In the genomic region with DNA sequence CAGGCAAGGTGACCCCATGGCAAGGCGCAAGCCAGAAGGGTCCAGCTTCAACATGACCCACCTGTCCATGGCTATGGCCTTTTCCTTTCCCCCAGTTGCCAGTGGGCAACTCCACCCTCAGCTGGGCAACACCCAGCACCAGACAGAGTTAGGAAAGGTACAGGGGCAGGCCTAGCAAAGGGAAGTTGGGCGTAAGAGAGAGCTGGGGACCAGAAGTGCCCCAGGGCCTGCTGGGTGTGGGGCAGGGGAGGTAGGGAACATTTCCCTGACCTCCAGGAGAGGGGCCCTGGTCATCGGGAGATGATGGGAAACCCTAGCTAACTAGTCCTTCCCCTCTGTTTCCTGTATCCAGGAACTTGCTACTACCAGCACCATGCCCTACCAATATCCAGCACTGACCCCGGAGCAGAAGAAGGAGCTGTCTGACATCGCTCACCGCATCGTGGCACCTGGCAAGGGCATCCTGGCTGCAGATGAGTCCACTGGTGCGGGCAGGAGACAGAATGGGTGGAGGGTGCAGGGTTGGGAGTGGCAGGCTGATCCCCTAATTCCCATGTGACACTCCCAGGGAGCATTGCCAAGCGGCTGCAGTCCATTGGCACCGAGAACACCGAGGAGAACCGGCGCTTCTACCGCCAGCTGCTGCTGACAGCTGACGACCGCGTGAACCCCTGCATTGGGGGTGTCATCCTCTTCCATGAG, we compare ENCODE assay signal across 1 cellular context.
TF ChIP-seq lines count a peak whose summit lies in the region.

No MANE protein-coding gene starts in this region.

TF ChIP-seq in GM23338, 12 proteins besides CTCF, POLR2A, EP300 and RAD21 (continued from another document):
- TF ChIP-seq, protein P1, sequence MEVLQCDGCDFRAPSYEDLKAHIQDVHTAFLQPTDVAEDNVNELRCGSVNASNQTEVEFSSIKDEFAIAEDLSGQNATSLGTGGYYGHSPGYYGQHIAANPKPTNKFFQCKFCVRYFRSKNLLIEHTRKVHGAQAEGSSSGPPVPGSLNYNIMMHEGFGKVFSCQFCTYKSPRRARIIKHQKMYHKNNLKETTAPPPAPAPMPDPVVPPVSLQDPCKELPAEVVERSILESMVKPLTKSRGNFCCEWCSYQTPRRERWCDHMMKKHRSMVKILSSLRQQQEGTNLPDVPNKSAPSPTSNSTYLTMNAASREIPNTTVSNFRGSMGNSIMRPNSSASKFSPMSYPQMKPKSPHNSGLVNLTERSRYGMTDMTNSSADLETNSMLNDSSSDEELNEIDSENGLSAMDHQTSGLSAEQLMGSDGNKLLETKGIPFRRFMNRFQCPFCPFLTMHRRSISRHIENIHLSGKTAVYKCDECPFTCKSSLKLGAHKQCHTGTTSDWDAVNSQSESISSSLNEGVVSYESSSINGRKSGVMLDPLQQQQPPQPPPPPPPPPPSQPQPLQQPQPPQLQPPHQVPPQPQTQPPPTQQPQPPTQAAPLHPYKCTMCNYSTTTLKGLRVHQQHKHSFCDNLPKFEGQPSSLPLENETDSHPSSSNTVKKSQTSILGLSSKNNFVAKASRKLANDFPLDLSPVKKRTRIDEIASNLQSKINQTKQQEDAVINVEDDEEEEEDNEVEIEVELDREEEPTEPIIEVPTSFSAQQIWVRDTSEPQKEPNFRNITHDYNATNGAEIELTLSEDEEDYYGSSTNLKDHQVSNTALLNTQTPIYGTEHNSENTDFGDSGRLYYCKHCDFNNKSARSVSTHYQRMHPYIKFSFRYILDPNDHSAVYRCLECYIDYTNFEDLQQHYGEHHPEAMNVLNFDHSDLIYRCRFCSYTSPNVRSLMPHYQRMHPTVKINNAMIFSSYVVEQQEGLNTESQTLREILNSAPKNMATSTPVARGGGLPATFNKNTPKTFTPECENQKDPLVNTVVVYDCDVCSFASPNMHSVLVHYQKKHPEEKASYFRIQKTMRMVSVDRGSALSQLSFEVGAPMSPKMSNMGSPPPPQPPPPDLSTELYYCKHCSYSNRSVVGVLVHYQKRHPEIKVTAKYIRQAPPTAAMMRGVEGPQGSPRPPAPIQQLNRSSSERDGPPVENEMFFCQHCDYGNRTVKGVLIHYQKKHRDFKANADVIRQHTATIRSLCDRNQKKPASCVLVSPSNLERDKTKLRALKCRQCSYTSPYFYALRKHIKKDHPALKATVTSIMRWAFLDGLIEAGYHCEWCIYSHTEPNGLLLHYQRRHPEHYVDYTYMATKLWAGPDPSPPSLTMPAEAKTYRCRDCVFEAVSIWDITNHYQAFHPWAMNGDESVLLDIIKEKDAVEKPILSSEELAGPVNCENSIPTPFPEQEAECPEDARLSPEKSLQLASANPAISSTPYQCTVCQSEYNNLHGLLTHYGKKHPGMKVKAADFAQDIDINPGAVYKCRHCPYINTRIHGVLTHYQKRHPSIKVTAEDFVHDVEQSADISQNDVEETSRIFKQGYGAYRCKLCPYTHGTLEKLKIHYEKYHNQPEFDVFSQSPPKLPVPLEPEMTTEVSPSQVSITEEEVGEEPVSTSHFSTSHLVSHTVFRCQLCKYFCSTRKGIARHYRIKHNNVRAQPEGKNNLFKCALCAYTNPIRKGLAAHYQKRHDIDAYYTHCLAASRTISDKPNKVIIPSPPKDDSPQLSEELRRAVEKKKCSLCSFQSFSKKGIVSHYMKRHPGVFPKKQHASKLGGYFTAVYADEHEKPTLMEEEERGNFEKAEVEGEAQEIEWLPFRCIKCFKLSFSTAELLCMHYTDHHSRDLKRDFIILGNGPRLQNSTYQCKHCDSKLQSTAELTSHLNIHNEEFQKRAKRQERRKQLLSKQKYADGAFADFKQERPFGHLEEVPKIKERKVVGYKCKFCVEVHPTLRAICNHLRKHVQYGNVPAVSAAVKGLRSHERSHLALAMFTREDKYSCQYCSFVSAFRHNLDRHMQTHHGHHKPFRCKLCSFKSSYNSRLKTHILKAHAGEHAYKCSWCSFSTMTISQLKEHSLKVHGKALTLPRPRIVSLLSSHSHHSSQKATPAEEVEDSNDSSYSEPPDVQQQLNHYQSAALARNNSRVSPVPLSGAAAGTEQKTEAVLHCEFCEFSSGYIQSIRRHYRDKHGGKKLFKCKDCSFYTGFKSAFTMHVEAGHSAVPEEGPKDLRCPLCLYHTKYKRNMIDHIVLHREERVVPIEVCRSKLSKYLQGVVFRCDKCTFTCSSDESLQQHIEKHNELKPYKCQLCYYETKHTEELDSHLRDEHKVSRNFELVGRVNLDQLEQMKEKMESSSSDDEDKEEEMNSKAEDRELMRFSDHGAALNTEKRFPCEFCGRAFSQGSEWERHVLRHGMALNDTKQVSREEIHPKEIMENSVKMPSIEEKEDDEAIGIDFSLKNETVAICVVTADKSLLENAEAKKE (CRISPR knock-in tag; IDR thresholded peaks at IDR 0.05): no peak
- TF ChIP-seq, protein P2, sequence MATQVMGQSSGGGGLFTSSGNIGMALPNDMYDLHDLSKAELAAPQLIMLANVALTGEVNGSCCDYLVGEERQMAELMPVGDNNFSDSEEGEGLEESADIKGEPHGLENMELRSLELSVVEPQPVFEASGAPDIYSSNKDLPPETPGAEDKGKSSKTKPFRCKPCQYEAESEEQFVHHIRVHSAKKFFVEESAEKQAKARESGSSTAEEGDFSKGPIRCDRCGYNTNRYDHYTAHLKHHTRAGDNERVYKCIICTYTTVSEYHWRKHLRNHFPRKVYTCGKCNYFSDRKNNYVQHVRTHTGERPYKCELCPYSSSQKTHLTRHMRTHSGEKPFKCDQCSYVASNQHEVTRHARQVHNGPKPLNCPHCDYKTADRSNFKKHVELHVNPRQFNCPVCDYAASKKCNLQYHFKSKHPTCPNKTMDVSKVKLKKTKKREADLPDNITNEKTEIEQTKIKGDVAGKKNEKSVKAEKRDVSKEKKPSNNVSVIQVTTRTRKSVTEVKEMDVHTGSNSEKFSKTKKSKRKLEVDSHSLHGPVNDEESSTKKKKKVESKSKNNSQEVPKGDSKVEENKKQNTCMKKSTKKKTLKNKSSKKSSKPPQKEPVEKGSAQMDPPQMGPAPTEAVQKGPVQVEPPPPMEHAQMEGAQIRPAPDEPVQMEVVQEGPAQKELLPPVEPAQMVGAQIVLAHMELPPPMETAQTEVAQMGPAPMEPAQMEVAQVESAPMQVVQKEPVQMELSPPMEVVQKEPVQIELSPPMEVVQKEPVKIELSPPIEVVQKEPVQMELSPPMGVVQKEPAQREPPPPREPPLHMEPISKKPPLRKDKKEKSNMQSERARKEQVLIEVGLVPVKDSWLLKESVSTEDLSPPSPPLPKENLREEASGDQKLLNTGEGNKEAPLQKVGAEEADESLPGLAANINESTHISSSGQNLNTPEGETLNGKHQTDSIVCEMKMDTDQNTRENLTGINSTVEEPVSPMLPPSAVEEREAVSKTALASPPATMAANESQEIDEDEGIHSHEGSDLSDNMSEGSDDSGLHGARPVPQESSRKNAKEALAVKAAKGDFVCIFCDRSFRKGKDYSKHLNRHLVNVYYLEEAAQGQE (IDR thresholded peaks at IDR 0.05; ENCODE audit: unreplicated experiment): no peak
- TF ChIP-seq POLR2AphosphoS5 (IDR thresholded peaks at IDR 0.05; ENCODE audit: low read depth) (no peak), CREB1 (CRISPR knock-in tag; IDR thresholded peaks at IDR 0.05; ENCODE audit: low read depth) (no peak), STAT1 (IDR thresholded peaks at IDR 0.05; ENCODE audit: unreplicated experiment) (no peak), EZH2phosphoT487 (IDR thresholded peaks at IDR 0.05; ENCODE audit: unreplicated experiment) (no peak)
- TF ChIP-seq, protein P3, sequence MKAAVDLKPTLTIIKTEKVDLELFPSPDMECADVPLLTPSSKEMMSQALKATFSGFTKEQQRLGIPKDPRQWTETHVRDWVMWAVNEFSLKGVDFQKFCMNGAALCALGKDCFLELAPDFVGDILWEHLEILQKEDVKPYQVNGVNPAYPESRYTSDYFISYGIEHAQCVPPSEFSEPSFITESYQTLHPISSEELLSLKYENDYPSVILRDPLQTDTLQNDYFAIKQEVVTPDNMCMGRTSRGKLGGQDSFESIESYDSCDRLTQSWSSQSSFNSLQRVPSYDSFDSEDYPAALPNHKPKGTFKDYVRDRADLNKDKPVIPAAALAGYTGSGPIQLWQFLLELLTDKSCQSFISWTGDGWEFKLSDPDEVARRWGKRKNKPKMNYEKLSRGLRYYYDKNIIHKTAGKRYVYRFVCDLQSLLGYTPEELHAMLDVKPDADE (IDR thresholded peaks at IDR 0.05): no peak
